Comparison of ENCODE assay signal across 1 cellular context in genomic region chr14:70888151-70888499, GRCh38.
TF ChIP-seq lines count a peak whose summit lies in the region.

No MANE protein-coding gene starts in this region.

TF ChIP-seq in SK-N-SH, 30 proteins besides CTCF, POLR2A, EP300 and RAD21 (continued from another document):
- no peak for TF ChIP-seq ZBTB33 (IDR thresholded peaks at IDR 0.05; ENCODE audit: borderline replicate concordance, low read depth)
- TF ChIP-seq NRF1 (IDR thresholded peaks at IDR 0.05; ENCODE audit: low read depth, low read length) = no peak
- no peak for TF ChIP-seq SIN3A (IDR thresholded peaks at IDR 0.05; ENCODE audit: borderline replicate concordance, low read depth, low read length)
- TF ChIP-seq TCF12 (IDR thresholded peaks at IDR 0.05) = no peak
- TF ChIP-seq, protein P1, sequence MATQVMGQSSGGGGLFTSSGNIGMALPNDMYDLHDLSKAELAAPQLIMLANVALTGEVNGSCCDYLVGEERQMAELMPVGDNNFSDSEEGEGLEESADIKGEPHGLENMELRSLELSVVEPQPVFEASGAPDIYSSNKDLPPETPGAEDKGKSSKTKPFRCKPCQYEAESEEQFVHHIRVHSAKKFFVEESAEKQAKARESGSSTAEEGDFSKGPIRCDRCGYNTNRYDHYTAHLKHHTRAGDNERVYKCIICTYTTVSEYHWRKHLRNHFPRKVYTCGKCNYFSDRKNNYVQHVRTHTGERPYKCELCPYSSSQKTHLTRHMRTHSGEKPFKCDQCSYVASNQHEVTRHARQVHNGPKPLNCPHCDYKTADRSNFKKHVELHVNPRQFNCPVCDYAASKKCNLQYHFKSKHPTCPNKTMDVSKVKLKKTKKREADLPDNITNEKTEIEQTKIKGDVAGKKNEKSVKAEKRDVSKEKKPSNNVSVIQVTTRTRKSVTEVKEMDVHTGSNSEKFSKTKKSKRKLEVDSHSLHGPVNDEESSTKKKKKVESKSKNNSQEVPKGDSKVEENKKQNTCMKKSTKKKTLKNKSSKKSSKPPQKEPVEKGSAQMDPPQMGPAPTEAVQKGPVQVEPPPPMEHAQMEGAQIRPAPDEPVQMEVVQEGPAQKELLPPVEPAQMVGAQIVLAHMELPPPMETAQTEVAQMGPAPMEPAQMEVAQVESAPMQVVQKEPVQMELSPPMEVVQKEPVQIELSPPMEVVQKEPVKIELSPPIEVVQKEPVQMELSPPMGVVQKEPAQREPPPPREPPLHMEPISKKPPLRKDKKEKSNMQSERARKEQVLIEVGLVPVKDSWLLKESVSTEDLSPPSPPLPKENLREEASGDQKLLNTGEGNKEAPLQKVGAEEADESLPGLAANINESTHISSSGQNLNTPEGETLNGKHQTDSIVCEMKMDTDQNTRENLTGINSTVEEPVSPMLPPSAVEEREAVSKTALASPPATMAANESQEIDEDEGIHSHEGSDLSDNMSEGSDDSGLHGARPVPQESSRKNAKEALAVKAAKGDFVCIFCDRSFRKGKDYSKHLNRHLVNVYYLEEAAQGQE (IDR thresholded peaks at IDR 0.05; ENCODE audit: low read depth, low read length) = no peak
- no peak for TF ChIP-seq FOXM1 (IDR thresholded peaks at IDR 0.05; ENCODE audit: low read depth)
- no peak for TF ChIP-seq RXRA (IDR thresholded peaks at IDR 0.05; ENCODE audit: borderline replicate concordance, low read depth)
- no peak for TF ChIP-seq CHD2 (IDR thresholded peaks at IDR 0.05; ENCODE audit: low read length, partially characterized antibody)
- no peak for TF ChIP-seq POLR2AphosphoS5 (IDR thresholded peaks at IDR 0.05; ENCODE audit: low read depth, low read length)
- TF ChIP-seq YY1 (IDR thresholded peaks at IDR 0.05; ENCODE audit: low read depth) = no peak
- no peak for TF ChIP-seq ELF1 (IDR thresholded peaks at IDR 0.05)
- TF ChIP-seq, protein P2, sequence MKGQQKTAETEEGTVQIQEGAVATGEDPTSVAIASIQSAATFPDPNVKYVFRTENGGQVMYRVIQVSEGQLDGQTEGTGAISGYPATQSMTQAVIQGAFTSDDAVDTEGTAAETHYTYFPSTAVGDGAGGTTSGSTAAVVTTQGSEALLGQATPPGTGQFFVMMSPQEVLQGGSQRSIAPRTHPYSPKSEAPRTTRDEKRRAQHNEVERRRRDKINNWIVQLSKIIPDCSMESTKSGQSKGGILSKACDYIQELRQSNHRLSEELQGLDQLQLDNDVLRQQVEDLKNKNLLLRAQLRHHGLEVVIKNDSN (IDR thresholded peaks at IDR 0.05; ENCODE audit: borderline replicate concordance, low read depth) = no peak
- no peak for TF ChIP-seq FOSL2 (IDR thresholded peaks at IDR 0.05; ENCODE audit: borderline replicate concordance, low read depth)
- no peak for TF ChIP-seq MXI1 (IDR thresholded peaks at IDR 0.05; ENCODE audit: low read depth, low read length)
- TF ChIP-seq FOXJ3 (CRISPR knock-in tag; IDR thresholded peaks at IDR 0.05) = no peak
- TF ChIP-seq USF2 (IDR thresholded peaks at IDR 0.05; ENCODE audit: borderline replicate concordance, low read depth, low read length) = no peak
